20 cellular contexts compared by ENCODE assay signal in the genomic region with DNA sequence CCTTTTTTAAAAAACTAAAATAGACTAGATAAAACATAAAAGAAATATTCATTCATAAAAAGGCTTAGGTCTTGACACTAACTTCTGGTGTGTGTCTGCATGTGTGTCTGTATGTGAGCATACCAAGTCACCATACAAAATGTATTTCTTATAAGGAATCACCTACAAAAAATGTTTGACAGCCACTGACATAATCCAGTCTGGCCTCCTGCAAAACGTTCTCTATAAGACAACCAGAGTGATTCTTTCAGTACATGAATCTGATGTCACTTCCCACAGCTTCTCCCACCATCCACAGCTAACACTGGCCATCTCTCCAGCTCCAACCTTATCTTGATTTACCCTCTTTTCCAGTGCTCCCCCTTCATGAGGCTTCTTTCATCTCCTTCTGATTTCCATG.
DNase-seq lines count a peak whose midpoint lies in the region; ATAC-seq, FAIRE-seq and TF ChIP-seq lines count a peak whose summit lies in the region.
"Had no signal": no experiment of that assay in that cellular context is flagged by ENCODE, and none has a peak within 500 bp of the region (broad histone marks: within the 10 kb centered on the region; RNA-seq: fewer than 3 reads in every experiment).

No MANE protein-coding gene starts in this region.

- no peak overlapping the region for H3K27ac Mint-ChIP-seq in astrocyte (ENCODE audit: unreplicated experiment)
- H3K27ac Mint-ChIP-seq: CD4-positive, alpha-beta T cell had no signal

- no peak overlapping the region; the same call in 1 of the 2 replicates for H3K14ac ChIP-seq in IMR-90 (replicated peaks; ENCODE audit: low read depth, low read length)

- TF ChIP-seq CTCF in IMR-90 (conservative IDR thresholded peaks at IDR 0.05; ENCODE audit: low read depth, low read length), result no peak
- no peak for TF ChIP-seq CTCF in astrocyte (IDR thresholded peaks at IDR 0.05; ENCODE audit: insufficient read depth, low read depth, low read length)
- no peak for TF ChIP-seq CTCF in foreskin keratinocyte (conservative IDR thresholded peaks at IDR 0.05)
- TF ChIP-seq CTCF in smooth muscle cell (IDR thresholded peaks at IDR 0.05; ENCODE audit: borderline replicate concordance, insufficient read depth, poor library complexity, severe bottlenecking), result no peak
- no peak for TF ChIP-seq CTCF in tibial nerve (IDR thresholded peaks at IDR 0.05)
- no peak for TF ChIP-seq CTCF in GM10248 (IDR thresholded peaks at IDR 0.05; ENCODE audit: control extremely low read depth, extremely low read depth, low read depth, missing control alignments)
- no peak for TF ChIP-seq CTCF in transverse colon (IDR thresholded peaks at IDR 0.05)

- H3K9me3 ChIP-seq in IMR-90 (ENCODE audit: control insufficient read depth, insufficient read depth, low read length) (no peaks in the 10 kb centered on the region), astrocyte (ENCODE audit: insufficient read depth, low read depth, low read length) (no peaks in the 10 kb centered on the region), smooth muscle cell (replicated peaks; ENCODE audit: low read depth) (no peaks in the 10 kb centered on the region), tibial nerve (no peaks in the 10 kb centered on the region), transverse colon (no peaks in the 10 kb centered on the region)
- H3K9me3 ChIP-seq: BLaER1, Caco-2, SJCRH30 had no signal

- peaks cover 13% of the 10 kb centered on the region for H3K4me1 ChIP-seq in IMR-90 (ENCODE audit: control insufficient read depth, insufficient read depth, low read length)
- H3K4me1 ChIP-seq in astrocyte (ENCODE audit: insufficient read depth, low read length), result peaks cover 21% of the 10 kb centered on the region
- H3K4me1 ChIP-seq in foreskin keratinocyte, result peaks cover 8% of the 10 kb centered on the region
- no peaks in the 10 kb centered on the region for H3K4me1 ChIP-seq in smooth muscle cell (ENCODE audit: low read depth)
- peaks cover 0 to 24% (median 4%) of the 10 kb centered on the region in 4 donors for H3K4me1 ChIP-seq in tibial nerve
- peaks cover 0 to 6% (median 2%) of the 10 kb centered on the region in 4 donors for H3K4me1 ChIP-seq in transverse colon
- H3K4me1 ChIP-seq: Caco-2 had no signal

- no peaks in the 10 kb centered on the region; the same call in none of the 2 replicates for H3K27me3 ChIP-seq in IMR-90 (ENCODE audit: control insufficient read depth, insufficient read depth, low read length)
- H3K27me3 ChIP-seq in astrocyte (ENCODE audit: insufficient read depth, low read length), result peaks cover 32% of the 10 kb centered on the region
- no peaks in the 10 kb centered on the region for H3K27me3 ChIP-seq in foreskin keratinocyte
- H3K27me3 ChIP-seq in smooth muscle cell (ENCODE audit: low read depth), result no peaks in the 10 kb centered on the region
- H3K27me3 ChIP-seq in tibial nerve, result no peaks in the 10 kb centered on the region
- no peaks in the 10 kb centered on the region for H3K27me3 ChIP-seq in transverse colon
- H3K27me3 ChIP-seq: BLaER1, SJCRH30 had no signal

- H2BK15ac ChIP-seq in IMR-90 (ENCODE audit: low read depth, low read length), result no peak overlapping the region; the same call in 2 of the 3 replicates

- H2BK120ac ChIP-seq in IMR-90 (ENCODE audit: low read depth, low read length), result 0 out of 2 replicates have a peak overlapping the region, but pooled peaks have one; percentile 26

- H3K4me1 Mint-ChIP-seq in astrocyte (ENCODE audit: low read depth, unreplicated experiment), result peaks cover 8% of the 10 kb centered on the region

- H3K27ac ChIP-seq in IMR-90 (ENCODE audit: insufficient read depth, low read length), result no peak overlapping the region
- H3K27ac ChIP-seq in astrocyte (ENCODE audit: low read depth, low read length), result no peak overlapping the region
- no peak overlapping the region for H3K27ac ChIP-seq in foreskin keratinocyte
- H3K27ac ChIP-seq in smooth muscle cell (ENCODE audit: low read depth), result peak overlapping the region; percentile 51
- H3K27ac ChIP-seq in tibial nerve, result no peak overlapping the region
- no peak overlapping the region for H3K27ac ChIP-seq in transverse colon
- H3K27ac ChIP-seq: BLaER1, SJCRH30 had no signal

- no peaks in the 10 kb centered on the region for H3K36me3 ChIP-seq in IMR-90 (ENCODE audit: control insufficient read depth, insufficient read depth, low read length)
- no peaks in the 10 kb centered on the region for H3K36me3 ChIP-seq in astrocyte (ENCODE audit: insufficient read depth, low read length)
- H3K36me3 ChIP-seq in smooth muscle cell (ENCODE audit: low read depth), result no peaks in the 10 kb centered on the region
- H3K36me3 ChIP-seq in tibial nerve, result no peaks in the 10 kb centered on the region
- H3K36me3 ChIP-seq in transverse colon, result no peaks in the 10 kb centered on the region
- H3K36me3 ChIP-seq: BLaER1, SJCRH30 had no signal

- ATAC-seq in IMR-90 (ENCODE audit: low read depth), result no peak
- ATAC-seq in foreskin keratinocyte, result peak; percentile 12
- ATAC-seq: HCT116 had no signal

- 0 out of 2 replicates have a peak overlapping the region, but pooled peaks have one; percentile 42 for H2AK5ac ChIP-seq in IMR-90 (ENCODE audit: low read depth, low read length)

- H3K9me3 Mint-ChIP-seq in astrocyte (ENCODE audit: unreplicated experiment), result peaks cover 2% of the 10 kb centered on the region
- H3K9me3 Mint-ChIP-seq: CD4-positive, alpha-beta T cell had no signal

- H4K91ac ChIP-seq in IMR-90 (ENCODE audit: insufficient read depth, low read depth, low read length), result no peak overlapping the region

- H3K79me1 ChIP-seq in IMR-90 (ENCODE audit: low read depth in 1 of 2, low read length in 2 of 2), result no peaks in the 10 kb centered on the region

- no peak for TF ChIP-seq RAD21 in IMR-90 (IDR thresholded peaks at IDR 0.05; ENCODE audit: low read length)

- no peak overlapping the region for H3K18ac ChIP-seq in IMR-90 (ENCODE audit: low read depth, low read length)

- no peak for TF ChIP-seq EP300 in tibial nerve (IDR thresholded peaks at IDR 0.05)
- TF ChIP-seq EP300 in transverse colon (IDR thresholded peaks at IDR 0.05; ENCODE audit: low read depth), result no peak

- no peaks in the 10 kb centered on the region for H3K27me3 Mint-ChIP-seq in astrocyte (ENCODE audit: low read depth, unreplicated experiment)
- H3K27me3 Mint-ChIP-seq: CD4-positive, alpha-beta T cell had no signal

- H4K20me1 ChIP-seq in IMR-90 (ENCODE audit: insufficient read depth, low read length) (no peaks in the 10 kb centered on the region), astrocyte (ENCODE audit: insufficient read depth, low read length) (no peaks in the 10 kb centered on the region), smooth muscle cell (ENCODE audit: low read depth) (no peaks in the 10 kb centered on the region)
- H4K20me1 ChIP-seq: BLaER1 had no signal

- H2BK5ac ChIP-seq in IMR-90 (ENCODE audit: low read depth, low read length, poor library complexity, severe bottlenecking), result no peak overlapping the region

- intact Hi-C loops in IMR-90 (cut with micrococcal nuclease) (no loop called here), transverse colon (cut with DNase I; ENCODE audit: low total_unique reads) (no loop called here)

- no TSS peak for BruUV-seq in IMR-90 (replicated peaks; lab: Mats Ljungman, UMichigan)

- POLR2A ChIA-PET in IMR-90 (lab: Charles Lee; ENCODE audit: unreplicated experiment), result no interaction called here
- POLR2A ChIA-PET in GM10248 (lab: Yijun Ruan, JAX), result no interaction called here

- H3K4me2 ChIP-seq in IMR-90 (ENCODE audit: low read depth, low read length) (no peak overlapping the region), astrocyte (ENCODE audit: low read length) (no peak overlapping the region), smooth muscle cell (peak overlapping the region; percentile 12)
- H3K4me2 ChIP-seq: BLaER1 had no signal

- no peak overlapping the region for H4K8ac ChIP-seq in IMR-90 (ENCODE audit: low read depth in 2 of 2, low read length in 2 of 2)

- H2AFZ ChIP-seq in IMR-90 (replicated peaks; ENCODE audit: low read length, poor library complexity) (no peak overlapping the region), astrocyte (ENCODE audit: low read depth, low read length) (no peak overlapping the region), smooth muscle cell (ENCODE audit: low read depth) (no peak overlapping the region)

- no peak for FAIRE-seq in astrocyte (lab: Jason Lieb, UNC)
- FAIRE-seq: RCC 7860 had no signal

- WGBS in IMR-90 (ENCODE audit: extremely low coverage in 2 of 2, insufficient read length in 1 of 2), 2 experiments, result 0% methylated on average over 1 of the region's 1 CpG; no CpG with 5 or more reads in 1 of the 2 experiments
- WGBS in smooth muscle cell (ENCODE audit: low lambda C conversion rate), result 0% methylated on average over 1 of the region's 1 CpG
- WGBS in tibial nerve, 2 donors, result 65 to 68% methylated on average over 1 of the region's 1 CpG
- 43 to 55% methylated on average over 1 of the region's 1 CpG for WGBS in transverse colon (ENCODE audit: low coverage in 1 of 2), 2 donors

- no peak overlapping the region for H2AK9ac ChIP-seq in IMR-90 (replicated peaks; ENCODE audit: low read depth, low read length, poor library complexity)

- H4K5ac ChIP-seq in IMR-90 (ENCODE audit: low read depth, low read length), result no peak overlapping the region

- DNase-seq in IMR-90 (peak; percentile 56), astrocyte (ENCODE audit: low read depth) (peak; percentile 20), foreskin keratinocyte (no peak), smooth muscle cell (lab: John Stamatoyannopoulos, UW; ENCODE audit: unreplicated experiment) (no peak), tibial nerve (ENCODE audit: low spot score in 2 of 2) (no peak), foreskin melanocyte (no peak), GM10248 (ENCODE audit: extremely low spot score) (no peak), transverse colon (no peak)
- DNase-seq: Caco-2; CD4-positive, alpha-beta T cell; Karpas-422; NCI-H1694; NCI-H2081 treated with DMSO at 0.1 percent for 48 hours; NCI-H446; NCI-H526; OCI-M1; SJCRH30 had no signal

- peaks cover 5% of the 10 kb centered on the region for H3K9me1 ChIP-seq in IMR-90 (ENCODE audit: insufficient read depth, low read length)

- no peaks in the 10 kb centered on the region for H3K79me2 ChIP-seq in astrocyte (ENCODE audit: insufficient read depth, low read length)
- no peaks in the 10 kb centered on the region for H3K79me2 ChIP-seq in smooth muscle cell (ENCODE audit: low read depth)

- no peak overlapping the region for H3K9ac ChIP-seq in IMR-90 (ENCODE audit: low read depth, low read length)
- no peak overlapping the region for H3K9ac ChIP-seq in astrocyte (ENCODE audit: low read length)
- no peak overlapping the region for H3K9ac ChIP-seq in smooth muscle cell (ENCODE audit: low read depth)
- H3K9ac ChIP-seq: BLaER1 had no signal

- dilution Hi-C loops in IMR-90 (cut with HindIII; ENCODE audit: low sequenced_read_pairs, unreplicated experiment), result no loop called here

- in situ Hi-C loops in IMR-90 (cut with MboI; ENCODE audit: low sequenced_read_pairs) (loop anchor here (10.0 kb wide), 1 partner anchor 188 kb away; a partner anchor contains a TSS), transverse colon (cut with MboI; ENCODE audit: low pct_ligation_motif_present in 1 of 4, low pct_unique_long_range_greater_than_20kb in 1 of 4, low sequenced_read_pairs in 3 of 4) (no loop called here)

- no peak overlapping the region for H3K4ac ChIP-seq in IMR-90 (ENCODE audit: low read depth, low read length)

- no peak overlapping the region for H3K56ac ChIP-seq in IMR-90 (ENCODE audit: extremely low read depth, insufficient read depth, low read length)

- TF ChIP-seq POLR2A in IMR-90 (IDR thresholded peaks at IDR 0.05; ENCODE audit: low read depth, low read length) (no peak), tibial nerve (IDR thresholded peaks at IDR 0.05) (no peak), transverse colon (IDR thresholded peaks at IDR 0.05) (no peak)

- H2BK20ac ChIP-seq in IMR-90 (ENCODE audit: low read depth, low read length), result peak overlapping the region; percentile 22; the same call in 1 of the 2 replicates

- no peaks in the 10 kb centered on the region for H3K36me3 Mint-ChIP-seq in astrocyte (ENCODE audit: low read depth, unreplicated experiment)

- CTCF ChIA-PET in IMR-90 (lab: Yijun Ruan, JAX) (no interaction called here), GM10248 (lab: Yijun Ruan, JAX) (no interaction called here)

- peak overlapping the region; percentile 31; the same call in 1 of the 2 replicates for H3K23ac ChIP-seq in IMR-90 (ENCODE audit: low read depth, low read length)

- no peak overlapping the region for H3K4me3 ChIP-seq in IMR-90 (ENCODE audit: insufficient read depth, low read depth, low read length)
- no peak overlapping the region for H3K4me3 ChIP-seq in astrocyte (ENCODE audit: insufficient read depth, low read depth, low read length)
- H3K4me3 ChIP-seq in smooth muscle cell, result no peak overlapping the region
- H3K4me3 ChIP-seq in tibial nerve, result no peak overlapping the region
- no peak overlapping the region for H3K4me3 ChIP-seq in transverse colon
- H3K4me3 ChIP-seq: BLaER1, SJCRH30 had no signal

- peaks cover 15% of the 10 kb centered on the region for H3F3A ChIP-seq in smooth muscle cell (ENCODE audit: low read depth)

- H3K4me3 Mint-ChIP-seq in astrocyte (ENCODE audit: unreplicated experiment), result no peak overlapping the region
- H3K4me3 Mint-ChIP-seq: CD4-positive, alpha-beta T cell had no signal

Comparison
In these comparisons a context has a peak if more than half of its experiments do, and no peak if none do; other contexts are left out.
1. DNase-seq: peak in IMR-90 (single experiment) and astrocyte (single experiment); none in foreskin keratinocyte (0 of 2), smooth muscle cell (single experiment), tibial nerve (0 of 2), foreskin melanocyte (single experiment), GM10248 (single experiment) and transverse colon (single experiment).